Comparison of ENCODE assay signal across 35 cellular contexts in the genomic region with DNA sequence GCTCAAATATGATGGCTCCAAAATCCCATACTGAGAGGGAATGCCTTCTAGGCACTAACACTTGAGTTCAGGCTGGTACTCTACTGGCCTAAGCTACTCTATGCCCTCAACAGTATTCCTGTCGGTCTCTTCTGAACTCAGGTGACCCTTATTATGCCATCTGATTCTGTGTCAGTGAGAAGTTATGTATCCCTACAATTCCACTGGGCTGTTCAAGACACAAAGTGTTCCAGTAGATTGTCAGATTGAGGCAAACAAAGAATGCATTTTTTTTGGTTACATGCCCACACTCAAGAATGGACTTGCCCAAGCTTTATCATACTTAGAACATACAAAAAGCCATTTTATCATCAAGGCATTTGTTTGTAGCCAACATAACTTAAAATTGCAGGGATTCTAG.
"Had no signal": no experiment of that assay in that cellular context is flagged by ENCODE, and none has a peak within 500 bp of the region (broad histone marks: within the 10 kb centered on the region; RNA-seq: fewer than 3 reads in every experiment).

No MANE protein-coding gene starts in this region.

- H3K36me3 ChIP-seq: cardiac muscle cell, SJCRH30, WERI-Rb-1 had no signal

- H2AFZ ChIP-seq: PC-9 had no signal

- FAIRE-seq: astrocyte, RCC 7860 had no signal

- DNase-seq: activated CD4-positive, alpha-beta memory T cell treated with anti-CD3 and anti-CD28 coated beads, Interleukin-2, amount 10 ng/mL, durations not matched to agents 7 days and 5 days; activated CD4-positive, alpha-beta T cell treated with anti-CD3 and anti-CD28 coated beads for 1 hour; activated CD4-positive, alpha-beta T cell treated with anti-CD3 and anti-CD28 coated beads for 48 hours; activated CD4-positive, CD25-positive, alpha-beta regulatory T cell; activated CD8-positive, alpha-beta memory T cell treated with anti-CD3 and anti-CD28 coated beads for 24 hours; activated CD8-positive, alpha-beta memory T cell treated with anti-CD3 and anti-CD28 coated beads, Interleukin-2, amount 10 ng/mL, durations not matched to agents 7 days and 5 days; activated CD8-positive, alpha-beta memory T cell treated with anti-CD3 and anti-CD28 coated beads, Interleukin-2, amount 50 U/mL, for 48 hours; activated effector memory CD4-positive, alpha-beta T cell treated with Interleukin-2 at 50 U/mL for 16 hours; activated naive CD4-positive, alpha-beta T cell treated with anti-CD3 and anti-CD28 coated beads, Interleukin-2, amount 50 U/mL, for 16 hours; activated naive CD8-positive, alpha-beta T cell treated with anti-CD3 and anti-CD28 coated beads for 36 hours; activated T-cell treated with anti-CD3 and anti-CD28 coated beads, Interleukin-2, amount 50 U/mL, for 48 hours; amygdala; Kasumi-1; KG1; MM.1S; NCI-H1092 treated with DMSO at 0.1 percent for 48 hours; NCI-H1417; NCI-H146; NCI-H187; NCI-H2029 treated with DMSO at 0.1 percent for 48 hours; NCI-H2107; NCI-H2171; NCI-H510A; NCI-H526; NCI-H748 treated with DMSO at 0.1 percent for 48 hours; NK-92 treated with Interleukin-12 subunit alpha and Interleukin-12 subunit beta, amount 100 ng/mL, for 24 hours; PC-9; SHP77; SJCRH30; T1000; WERI-Rb-1 had no signal

- H3K27me3 ChIP-seq: cardiac muscle cell had no signal

- H3K4me2 ChIP-seq: PC-9 had no signal

- H3K27ac ChIP-seq: cardiac muscle cell, PC-9, SJCRH30, SK-N-MC, WERI-Rb-1 had no signal

- ATAC-seq: activated CD8-positive, alpha-beta memory T cell treated with anti-CD3 and anti-CD28 coated beads, Interleukin-2, amount 10 ng/mL, durations not matched to agents 7 days and 5 days had no signal

- H3K4me1 ChIP-seq: SJCRH30 had no signal

- H3K4me3 ChIP-seq: cardiac muscle cell, PC-9, SJCRH30, SK-N-MC had no signal

- H3K9me3 ChIP-seq: SJCRH30 had no signal
